23 cellular contexts compared by ENCODE assay signal in the genomic region with DNA sequence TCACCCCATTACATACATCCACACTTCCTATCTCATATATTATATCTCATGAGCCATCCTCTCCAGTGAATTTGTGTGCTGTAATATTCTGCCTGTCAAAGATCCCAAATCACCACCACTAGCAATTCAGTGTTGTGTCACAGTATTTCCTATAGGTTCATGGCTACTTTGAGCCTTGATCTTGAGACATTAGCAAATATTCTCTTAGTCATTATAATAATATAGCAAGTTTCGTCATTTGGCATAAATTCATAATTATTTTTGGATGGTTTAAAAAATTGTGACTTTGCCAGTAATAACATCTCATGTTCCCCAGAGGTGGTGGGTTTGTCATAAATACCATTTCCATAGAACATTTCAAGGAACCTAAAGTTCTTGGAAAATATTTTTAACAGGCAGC. TPM values are rescaled to one million over a fixed set of nuclear protein-coding genes. Genes with fewer than 3 reads are reported as not detected.
DNase-seq lines count a peak whose midpoint lies in the region; ATAC-seq and TF ChIP-seq lines count a peak whose summit lies in the region.
"Had no signal": no experiment of that assay in that cellular context is flagged by ENCODE, and none has a peak within 500 bp of the region (broad histone marks: within the 10 kb centered on the region; RNA-seq: fewer than 3 reads in every experiment).

No MANE protein-coding gene starts in this region.

- intact Hi-C loops in activated CD8-positive, alpha-beta T cell treated with anti-CD3 and anti-CD28 coated beads for 36 hours (cut with micrococcal nuclease), result no loop called here

- H3K27ac Mint-ChIP-seq in HFFc6, result peak overlapping the region; percentile 77
- no peak overlapping the region for H3K27ac Mint-ChIP-seq in T-cell
- H3K27ac Mint-ChIP-seq in activated CD8-positive, alpha-beta T cell treated with anti-CD3 and anti-CD28 coated beads for 36 hours, result no peak overlapping the region
- H3K27ac Mint-ChIP-seq: activated naive CD4-positive, alpha-beta T cell treated with anti-CD3 and anti-CD28 coated beads for 36 hours; CD14-positive monocyte; natural killer cell had no signal

- no peak for DNase-seq in HFFc6
- peak; percentile 75 for DNase-seq in astrocyte of the spinal cord (ENCODE audit: low read depth, low spot score)
- peak; percentile 89 for DNase-seq in fibroblast of mammary gland (ENCODE audit: low read depth)
- DNase-seq in skeletal muscle cell (ENCODE audit: low read depth), result peak; percentile 75
- no peak for DNase-seq in activated CD8-positive, alpha-beta memory T cell treated with anti-CD3 and anti-CD28 coated beads for 24 hours
- DNase-seq in LoVo (ENCODE audit: low spot score), result no peak
- no peak for DNase-seq in T-cell
- DNase-seq in activated CD8-positive, alpha-beta T cell treated with anti-CD3 and anti-CD28 coated beads for 36 hours, result no peak
- DNase-seq: activated CD4-positive, CD25-positive, alpha-beta regulatory T cell treated with anti-CD3 and anti-CD28 coated beads, Interleukin-2, amount 50 U/mL, for 72 hours; activated naive CD4-positive, alpha-beta T cell treated with anti-CD3 and anti-CD28 coated beads for 36 hours; activated T-cell treated with anti-CD3 and anti-CD28 coated beads, Interleukin-2, amount 50 U/mL, for 4 hours; anterior cingulate cortex; KG1; left ventricle myocardium superior; midbrain; natural killer cell; NCI-H1694 treated with DMSO at 0.1 percent for 48 hours; NCI-H2171 treated with DMSO at 0.1 percent for 48 hours; NCI-H526; stimulated activated CD4-positive, alpha-beta T cell treated with anti-CD3 and anti-CD28 coated beads, Interleukin-1b, Interleukin-23, amount 100 ng/mL, for 48 hours; testis had no signal

- in situ Hi-C loops in astrocyte of the spinal cord (cut with HindIII; ENCODE audit: low sequenced_read_pairs), result no loop called here

- H3K27me3 Mint-ChIP-seq in HFFc6 (ENCODE audit: insufficient read depth), result no peaks in the 10 kb centered on the region; the same call in 1 of the 2 replicates
- H3K27me3 Mint-ChIP-seq in T-cell, result no peaks in the 10 kb centered on the region
- H3K27me3 Mint-ChIP-seq in activated CD8-positive, alpha-beta T cell treated with anti-CD3 and anti-CD28 coated beads for 36 hours, result no peaks in the 10 kb centered on the region

- H3K36me3 Mint-ChIP-seq in HFFc6 (ENCODE audit: low read depth) (peaks cover 84% of the 10 kb centered on the region), T-cell (peaks cover 13% of the 10 kb centered on the region)
- peaks cover 8% of the 10 kb centered on the region for H3K36me3 Mint-ChIP-seq in activated CD8-positive, alpha-beta T cell treated with anti-CD3 and anti-CD28 coated beads for 36 hours (ENCODE audit: low read depth)
- H3K36me3 Mint-ChIP-seq: CD14-positive monocyte, natural killer cell had no signal

- H3K4me3 Mint-ChIP-seq in HFFc6, result no peak overlapping the region
- H3K4me3 Mint-ChIP-seq in T-cell, result no peak overlapping the region
- no peak overlapping the region for H3K4me3 Mint-ChIP-seq in activated CD8-positive, alpha-beta T cell treated with anti-CD3 and anti-CD28 coated beads for 36 hours
- H3K4me3 Mint-ChIP-seq: activated naive CD4-positive, alpha-beta T cell treated with anti-CD3 and anti-CD28 coated beads for 36 hours; activated T-cell treated with anti-CD3 and anti-CD28 coated beads, Interleukin-2, amount 50 U/mL, for 4 hours; CD14-positive monocyte; natural killer cell had no signal

- H3K4me1 Mint-ChIP-seq in HFFc6 (ENCODE audit: low read depth) (peaks cover 100% of the 10 kb centered on the region), T-cell (peaks cover 27 to 39% (median 30%) of the 10 kb centered on the region in 3 donors)
- H3K4me1 Mint-ChIP-seq in activated CD8-positive, alpha-beta T cell treated with anti-CD3 and anti-CD28 coated beads for 36 hours (ENCODE audit: low read depth), result peaks cover 33% of the 10 kb centered on the region
- H3K4me1 Mint-ChIP-seq: CD14-positive monocyte had no signal

- H3K4me3 ChIP-seq in astrocyte of the spinal cord (ENCODE audit: low read depth, low read length), result no peak overlapping the region
- no peak overlapping the region for H3K4me3 ChIP-seq in fibroblast of mammary gland (ENCODE audit: control insufficient read depth, low read depth, low read length)
- H3K4me3 ChIP-seq in skeletal muscle cell (ENCODE audit: low read depth, low read length), result no peak overlapping the region
- H3K4me3 ChIP-seq: testis had no signal

- CTCF ChIA-PET in T-cell (lab: Charles Lee), result no interaction called here
- CTCF ChIA-PET in activated CD8-positive, alpha-beta T cell treated with anti-CD3 and anti-CD28 coated beads for 36 hours (lab: Charles Lee), result no interaction called here

- TF ChIP-seq CTCF in HFFc6 (IDR thresholded peaks at IDR 0.05), result no peak
- no peak for TF ChIP-seq CTCF in astrocyte of the spinal cord (IDR thresholded peaks at IDR 0.05; ENCODE audit: low read depth, low read length)
- no peak for TF ChIP-seq CTCF in fibroblast of mammary gland (conservative IDR thresholded peaks at IDR 0.05; ENCODE audit: control insufficient read depth, insufficient read depth, low read depth, low read length)
- no peak for TF ChIP-seq CTCF in activated CD8-positive, alpha-beta T cell treated with anti-CD3 and anti-CD28 coated beads for 36 hours (IDR thresholded peaks at IDR 0.05)

- POLR2A ChIA-PET in T-cell (lab: Charles Lee), result no interaction called here
- POLR2A ChIA-PET in activated CD8-positive, alpha-beta T cell treated with anti-CD3 and anti-CD28 coated beads for 36 hours (lab: Charles Lee), result no interaction called here

- ATAC-seq in T-cell (replicated peaks in 1 of 4), result no peak
- ATAC-seq in activated CD8-positive, alpha-beta T cell treated with anti-CD3 and anti-CD28 coated beads for 36 hours, result no peak
- ATAC-seq: activated T-cell treated with anti-CD3 and anti-CD28 coated beads, Interleukin-2, amount 50 U/mL, for 4 hours; left ventricle myocardium superior had no signal

- H3K9me3 Mint-ChIP-seq in HFFc6, result no peaks in the 10 kb centered on the region
- no peaks in the 10 kb centered on the region for H3K9me3 Mint-ChIP-seq in T-cell
- H3K9me3 Mint-ChIP-seq in activated CD8-positive, alpha-beta T cell treated with anti-CD3 and anti-CD28 coated beads for 36 hours, result no peaks in the 10 kb centered on the region
- H3K9me3 Mint-ChIP-seq: activated naive CD4-positive, alpha-beta T cell treated with anti-CD3 and anti-CD28 coated beads for 36 hours; activated T-cell treated with anti-CD3 and anti-CD28 coated beads, Interleukin-2, amount 50 U/mL, for 4 hours; CD14-positive monocyte; natural killer cell; stimulated activated effector memory CD8-positive, alpha-beta T cell treated with anti-CD3 and anti-CD28 coated beads, Interleukin-12 subunit alpha, Interleukin-12 subunit beta, amount 100 ng/mL, for 72 hours had no signal

RNA-seq across cellular contexts. Expression of a gene that starts 47.7 kb away (rescaled TPM):
- total RNA-seq in HFFc6 (2021; fragmentation: NEBNext Ultra II Directional; extraction: Animal tissue kit (Norgen Biotek cat#: 25700)), result 10 to 100 TPM; 27.8 to 47.0 (median 38.1) TPM
- total RNA-seq in T-cell, result 10 to 100 TPM; 16.2 to 22.0 (median 18.3) TPM
- 100 to 1,000 TPM in 1 of 2 experiments, 10 to 100 TPM in 1; 93.9 to 110 TPM for total RNA-seq in activated CD8-positive, alpha-beta T cell treated with anti-CD3 and anti-CD28 coated beads for 36 hours

Comparison
In these comparisons a context has a peak if more than half of its experiments do, and no peak if none do; other contexts are left out.
1. DNase-seq: peak in astrocyte of the spinal cord (single experiment), fibroblast of mammary gland (single experiment) and skeletal muscle cell (single experiment); none in HFFc6 (single experiment), activated CD8-positive, alpha-beta memory T cell treated with anti-CD3 and anti-CD28 coated beads for 24 hours (single experiment), LoVo (single experiment), T-cell (0 of 34) and activated CD8-positive, alpha-beta T cell treated with anti-CD3 and anti-CD28 coated beads for 36 hours (single experiment).